ENCODE assay signal across 1 cellular context in genomic region chr16:3576211-3576610, GRCh38.
TF ChIP-seq lines count a peak whose summit lies in the region.

No MANE protein-coding gene starts in this region.

TF ChIP-seq in WTC11, 78 proteins besides CTCF, POLR2A, EP300 and RAD21 (continued from another document):
- TF ChIP-seq ZNF532 (CRISPR knock-in tag; IDR thresholded peaks at IDR 0.05; ENCODE audit: borderline replicate concordance), result no peak
- no peak for TF ChIP-seq ZNF138 (CRISPR knock-in tag; conservative IDR thresholded peaks at IDR 0.05)
- no peak for TF ChIP-seq TCF7 (CRISPR knock-in tag; IDR thresholded peaks at IDR 0.05; ENCODE audit: low read depth)
- TF ChIP-seq NR1H2 (CRISPR knock-in tag; IDR thresholded peaks at IDR 0.05), result no peak
- TF ChIP-seq, protein P1, sequence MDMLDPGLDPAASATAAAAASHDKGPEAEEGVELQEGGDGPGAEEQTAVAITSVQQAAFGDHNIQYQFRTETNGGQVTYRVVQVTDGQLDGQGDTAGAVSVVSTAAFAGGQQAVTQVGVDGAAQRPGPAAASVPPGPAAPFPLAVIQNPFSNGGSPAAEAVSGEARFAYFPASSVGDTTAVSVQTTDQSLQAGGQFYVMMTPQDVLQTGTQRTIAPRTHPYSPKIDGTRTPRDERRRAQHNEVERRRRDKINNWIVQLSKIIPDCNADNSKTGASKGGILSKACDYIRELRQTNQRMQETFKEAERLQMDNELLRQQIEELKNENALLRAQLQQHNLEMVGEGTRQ (CRISPR knock-in tag; IDR thresholded peaks at IDR 0.05), result no peak
